ENCODE assay signal across 1 cellular context in genomic region chr2:37211212-37211611, GRCh38.
TF ChIP-seq lines count a peak whose summit lies in the region.

No MANE protein-coding gene starts in this region.

TF ChIP-seq in WTC11, 78 proteins besides CTCF, POLR2A, EP300 and RAD21 (continued from another document):
- TF ChIP-seq ZNF281 (CRISPR knock-in tag; IDR thresholded peaks at IDR 0.05) = no peak
- no peak for TF ChIP-seq TP53 (CRISPR knock-in tag; IDR thresholded peaks at IDR 0.05)
